Comparison of ENCODE assay signal across 17 cellular contexts in the genomic region with DNA sequence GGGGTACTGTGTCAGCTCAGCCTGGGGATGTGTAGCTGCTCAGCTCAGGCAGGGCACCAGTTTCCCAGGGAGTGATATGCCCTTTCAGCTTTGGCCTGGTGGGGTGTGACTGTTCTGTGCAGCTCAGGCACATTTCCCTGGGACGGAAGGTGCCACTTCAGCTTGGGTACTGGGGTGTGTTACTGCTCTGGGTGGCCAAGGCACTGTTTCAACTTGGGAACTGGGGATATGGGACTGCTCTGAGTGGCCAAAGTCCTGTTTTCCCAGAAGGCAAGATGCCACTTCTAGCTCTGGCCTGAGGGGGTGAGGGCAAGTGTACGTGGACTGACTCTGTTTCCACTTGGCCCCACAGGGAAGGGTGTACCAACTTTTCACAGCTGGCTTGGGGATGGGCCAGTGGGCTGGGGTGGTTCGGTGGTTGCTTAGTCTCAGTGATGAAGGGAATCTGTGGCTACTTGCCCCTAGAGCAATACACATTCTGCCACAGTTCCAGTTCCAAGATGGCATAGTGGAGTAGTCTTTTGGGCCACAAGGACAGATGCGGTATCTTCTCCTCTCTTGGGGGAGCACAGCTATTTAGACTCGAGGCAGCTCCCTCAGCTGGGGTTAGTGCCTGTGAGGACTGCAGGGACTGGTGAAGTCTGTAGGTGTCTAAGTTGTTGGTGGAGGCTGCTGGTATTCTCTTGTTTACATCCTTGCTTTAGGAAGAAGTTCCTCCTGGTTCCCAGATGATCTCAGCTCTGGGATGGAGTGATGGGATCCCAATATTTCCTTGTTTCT. TPM values are rescaled to one million over a fixed set of nuclear protein-coding genes. Genes with fewer than 3 reads are reported as not detected.
DNase-seq lines count a peak whose midpoint lies in the region; ATAC-seq, FAIRE-seq and TF ChIP-seq lines count a peak whose summit lies in the region.
"Had no signal": no experiment of that assay in that cellular context is flagged by ENCODE, and none has a peak within 500 bp of the region (broad histone marks: within the 10 kb centered on the region; RNA-seq: fewer than 3 reads in every experiment).

No MANE protein-coding gene starts in this region.

- DNase-seq in H1 (ENCODE audit: low read depth in 1 of 2, low spot score in 2 of 2) (no peak), neural crest cell (ENCODE audit: low read depth, low spot score) (no peak), COLO829 (ENCODE audit: low spot score) (no peak), NCI-H510A treated with DMSO at 0.1 percent for 48 hours (lab: John Stamatoyannopoulos, UW) (no peak)
- DNase-seq: activated CD4-positive, alpha-beta T cell treated with anti-CD3 and anti-CD28 coated beads, Interleukin-2, amount 10 ng/mL, durations not matched to agents 7 days and 5 days; activated T-cell treated with anti-CD3 and anti-CD28 coated beads, Interleukin-2, amount 50 U/mL, for 4 hours; anterior cingulate cortex; cortex of kidney; DMS79 treated with DMSO at 0.1 percent for 48 hours; hypothalamus; left lung; NCI-H2029 treated with DMSO at 0.1 percent for 48 hours; spleen had no signal

- no peak for FAIRE-seq in H1 (lab: Jason Lieb, UNC)

- H3K27me3 Mint-ChIP-seq in neural crest cell (ENCODE audit: low read depth): no peaks in the 10 kb centered on the region
- H3K27me3 Mint-ChIP-seq: activated CD4-positive, alpha-beta T cell treated with anti-CD3 and anti-CD28 coated beads, Interleukin-2, amount 10 ng/mL, durations not matched to agents 7 days and 5 days had no signal

- CTCF ChIA-PET in H1 (lab: Charles Lee; ENCODE audit: partially characterized antibody): interaction anchor here (0.8 to 2.0 kb wide), 5 partner anchors 10 to 86 kb away, joined by 3 to 11 read pairs (median 4); partner anchors contain the start of gene TPH2

- no peak overlapping the region for H2BK15ac ChIP-seq in H1 (ENCODE audit: low read length)

- H3K4me1 Mint-ChIP-seq in neural crest cell: no peaks in the 10 kb centered on the region

- no peak overlapping the region for H3K4ac ChIP-seq in H1 (replicated peaks; ENCODE audit: insufficient read length, low read depth, low read length)

- H3K27me3 ChIP-seq in BLaER1 treated with 17β-estradiol and CSF1 and Interleukin-3, amounts not matched to agents 10 nM and 100 nM: no peaks in the 10 kb centered on the region
- H3K27me3 ChIP-seq in HUES6 (ENCODE audit: control insufficient read depth, insufficient read depth, low read length) (no peaks in the 10 kb centered on the region), H1 (replicated peaks in 1 of 4; ENCODE audit: control insufficient read depth in 3 of 4, extremely low read depth in 1 of 4, insufficient read depth in 3 of 4, low read length in 3 of 4) (no peaks in the 10 kb centered on the region)
- H3K27me3 ChIP-seq: left lung, spleen had no signal

- TF ChIP-seq RAD21 in H1 (IDR thresholded peaks at IDR 0.05 in 1 of 2, conservative IDR thresholded peaks at IDR 0.05 in 1 of 2; ENCODE audit: low read depth in 2 of 2, low read length in 2 of 2): no peak

- no peak overlapping the region for H3K4me3 ChIP-seq in BLaER1 treated with 17β-estradiol and CSF1 and Interleukin-3, amounts not matched to agents 10 nM and 100 nM
- H3K4me3 ChIP-seq in HUES6 (ENCODE audit: low read depth, low read length) (no peak overlapping the region), H1 (ENCODE audit: extremely low read depth in 1 of 4, insufficient read depth in 2 of 4, low read depth in 3 of 4, low read length in 4 of 4) (no peak overlapping the region)
- H3K4me3 ChIP-seq: left lung, spleen had no signal

- H3K9me3 ChIP-seq in BLaER1 treated with 17β-estradiol and CSF1 and Interleukin-3, amounts not matched to agents 10 nM and 100 nM (replicated peaks in 1 of 11): peaks cover 27 to 33% (median 32%) of the 10 kb centered on the region in 11 experiments
- H3K9me3 ChIP-seq in HUES6 (ENCODE audit: control insufficient read depth, insufficient read depth, low read depth, low read length) (peaks cover 11% of the 10 kb centered on the region; the same call in 1 of the 2 replicates), H1 (ENCODE audit: insufficient read depth in 2 of 2, low read depth in 1 of 2, low read length in 1 of 2) (no peaks in the 10 kb centered on the region)

- H3K79me2 ChIP-seq in H1 (ENCODE audit: control insufficient read depth in 1 of 2, insufficient read depth in 2 of 2, low read length in 2 of 2): peaks cover 5 to 84% of the 10 kb centered on the region in 2 experiments; a peak in 3 of 4 replicates

- H4K91ac ChIP-seq in H1 (replicated peaks; ENCODE audit: insufficient read length, low read length): no peak overlapping the region

- ATAC-seq in HG02642 (IDR thresholded peaks at IDR 0.05; ENCODE audit: poor library complexity, unreplicated experiment) (no peak), GM18505 (IDR thresholded peaks at IDR 0.05; ENCODE audit: unreplicated experiment) (no peak)

- H3K23me2 ChIP-seq in H1 (ENCODE audit: low read depth, low read length): no peaks in the 10 kb centered on the region

- no peak overlapping the region for H3K4me3 Mint-ChIP-seq in neural crest cell
- H3K4me3 Mint-ChIP-seq: activated CD4-positive, alpha-beta T cell treated with anti-CD3 and anti-CD28 coated beads, Interleukin-2, amount 10 ng/mL, durations not matched to agents 7 days and 5 days; activated T-cell treated with anti-CD3 and anti-CD28 coated beads, Interleukin-2, amount 50 U/mL, for 4 hours had no signal

- H4K20me1 ChIP-seq in BLaER1 treated with 17β-estradiol and CSF1 and Interleukin-3, amounts not matched to agents 10 nM and 100 nM: peaks cover 15 to 85% (median 55%) of the 10 kb centered on the region in 11 experiments; a peak in 20 of 22 replicates
- peaks cover 4 to 7% of the 10 kb centered on the region in 2 experiments for H4K20me1 ChIP-seq in H1 (replicated peaks in 1 of 2; ENCODE audit: control insufficient read depth in 1 of 2, insufficient read depth in 2 of 2, low read length in 2 of 2)

- H4K5ac ChIP-seq in H1 (ENCODE audit: insufficient read length, low read depth, low read length): no peak overlapping the region

- H3K4me2 ChIP-seq in BLaER1 treated with 17β-estradiol and CSF1 and Interleukin-3, amounts not matched to agents 10 nM and 100 nM: peak overlapping the region; percentile 10 to 69 (median 58); a peak in 18 of 22 replicates
- no peak overlapping the region for H3K4me2 ChIP-seq in H1 (ENCODE audit: insufficient read depth in 1 of 2, low read depth in 2 of 2, low read length in 2 of 2)

- TF ChIP-seq CTCF in H1 (IDR thresholded peaks at IDR 0.05; ENCODE audit: control extremely low read depth in 1 of 3, insufficient read depth in 1 of 3, low read depth in 1 of 3, low read length in 3 of 3): no peak
- no peak for TF ChIP-seq CTCF in neural crest cell (conservative IDR thresholded peaks at IDR 0.05)

- H3K56ac ChIP-seq in H1 (replicated peaks; ENCODE audit: insufficient read length, low read depth, low read length): no peak overlapping the region

- no peak overlapping the region for H2BK5ac ChIP-seq in H1 (ENCODE audit: low read depth, low read length)

- peaks cover 14 to 37% (median 17%) of the 10 kb centered on the region in 10 experiments for H3K4me1 ChIP-seq in BLaER1 treated with 17β-estradiol and CSF1 and Interleukin-3, amounts not matched to agents 10 nM and 100 nM
- 0 out of 2 replicates have a peak, but pooled peaks cover 3% of the 10 kb centered on the region for H3K4me1 ChIP-seq in HUES6 (ENCODE audit: control insufficient read depth, insufficient read depth, low read length)
- H3K4me1 ChIP-seq in H1 (replicated peaks in 1 of 4; ENCODE audit: control insufficient read depth in 3 of 4, insufficient read depth in 4 of 4, low read length in 3 of 4): no peaks in the 10 kb centered on the region; a peak in 1 of 7 replicates

- H2BK120ac ChIP-seq in H1 (replicated peaks; ENCODE audit: low read depth, low read length): no peak overlapping the region

- POLR2A ChIA-PET in H1 (lab: Charles Lee; ENCODE audit: partially characterized antibody): no interaction called here

- H3K9me3 Mint-ChIP-seq in neural crest cell: peaks cover 10% of the 10 kb centered on the region

- no peak for TF ChIP-seq EP300 in H1 (IDR thresholded peaks at IDR 0.05; ENCODE audit: borderline replicate concordance in 1 of 2, low read depth in 2 of 2, low read length in 2 of 2)

- no peak overlapping the region for H3K18ac ChIP-seq in H1 (ENCODE audit: extremely low read depth, low read length)

- no peak overlapping the region for H2AFZ ChIP-seq in H1 (ENCODE audit: low read length)

- H3K9ac ChIP-seq in BLaER1 treated with 17β-estradiol and CSF1 and Interleukin-3, amounts not matched to agents 10 nM and 100 nM: no peak overlapping the region
- H3K9ac ChIP-seq in HUES6 (ENCODE audit: low read length): peak overlapping the region; percentile 24
- no peak overlapping the region for H3K9ac ChIP-seq in H1 (replicated peaks in 1 of 4; ENCODE audit: extremely low read depth in 1 of 4, low read depth in 3 of 4, low read length in 3 of 4)

- H2AK5ac ChIP-seq in H1 (ENCODE audit: low read depth, low read length): no peak overlapping the region

- TF ChIP-seq POLR2A in H1 (IDR thresholded peaks at IDR 0.05; ENCODE audit: control extremely low read depth in 1 of 2, low read depth in 2 of 2, low read length in 2 of 2) (no peak), GM18505 (IDR thresholded peaks at IDR 0.05; ENCODE audit: borderline replicate concordance, extremely low read depth, insufficient read depth, insufficient read length) (no peak)

- peaks cover 21 to 35% (median 29%) of the 10 kb centered on the region in 11 experiments for H3K36me3 ChIP-seq in BLaER1 treated with 17β-estradiol and CSF1 and Interleukin-3, amounts not matched to agents 10 nM and 100 nM
- H3K36me3 ChIP-seq in HUES6 (ENCODE audit: control insufficient read depth, insufficient read depth, low read length) (no peaks in the 10 kb centered on the region), H1 (ENCODE audit: control insufficient read depth in 2 of 4, insufficient read depth in 4 of 4, low read length in 3 of 4) (no peaks in the 10 kb centered on the region)

- H2BK20ac ChIP-seq in H1 (ENCODE audit: low read length): no peak overlapping the region

- peaks cover 24% of the 10 kb centered on the region for H3K36me3 Mint-ChIP-seq in neural crest cell (ENCODE audit: low read depth)

- peak overlapping the region; percentile 67 for H3K27ac Mint-ChIP-seq in neural crest cell (ENCODE audit: unreplicated experiment)
- H3K27ac Mint-ChIP-seq: activated CD4-positive, alpha-beta T cell treated with anti-CD3 and anti-CD28 coated beads, Interleukin-2, amount 10 ng/mL, durations not matched to agents 7 days and 5 days had no signal

- H3K23ac ChIP-seq in H1 (ENCODE audit: insufficient read length): no peak overlapping the region

- peak overlapping the region; percentile 39; the same call in 1 of the 2 replicates for H2BK12ac ChIP-seq in H1 (ENCODE audit: low read depth, low read length)

- WGBS in H1 (ENCODE audit: extremely low coverage in 1 of 2, insufficient coverage in 1 of 2, insufficient read length in 1 of 2, insufficient replicate concordance in 2 of 2, low coverage in 1 of 2, low lambda C conversion rate in 2 of 2, missing lambda C conversion rate in 1 of 2), 2 experiments: 83% methylated on average over 5 of the region's 5 CpGs; no CpG with 5 or more reads in 1 of the 2 experiments

- peaks cover 16% of the 10 kb centered on the region for H3K79me1 ChIP-seq in H1 (ENCODE audit: low read depth, low read length)

- no peak overlapping the region for H3K14ac ChIP-seq in H1 (ENCODE audit: insufficient read length)

- peak overlapping the region; percentile 62; the same call in 1 of the 2 replicates for H4K8ac ChIP-seq in H1 (ENCODE audit: extremely low read depth, insufficient read depth, low read length)

- peak overlapping the region in 3 of 11 experiments; percentile 8 to 32 (median 11); a peak in 2 of 22 replicates for H3K27ac ChIP-seq in BLaER1 treated with 17β-estradiol and CSF1 and Interleukin-3, amounts not matched to agents 10 nM and 100 nM
- no peak overlapping the region for H3K27ac ChIP-seq in HUES6 (ENCODE audit: low read depth, low read length)
- no peak overlapping the region for H3K27ac ChIP-seq in H1 (ENCODE audit: low read depth, low read length)
- H3K27ac ChIP-seq: left lung, spleen had no signal

RNA-seq across cellular contexts. Expression of gene TBC1D15, which starts 26.4 kb away (rescaled TPM):
- total RNA-seq in H1 (2021; fragmentation: NEBNext Ultra II Directional; extraction: Animal tissue kit (Norgen Biotek cat#: 25700)): 45.1 and 46.1 TPM in 2 replicates
- polyA plus RNA-seq in H1 (2011; rRNA removed): 6.9 and 13.5 TPM in 2 replicates
- 20.0 TPM for polyA plus RNA-seq in H1 (2011; cell fraction: cytosol; rRNA removed)
- 9.0 TPM for polyA plus RNA-seq in H1 (2011; cell fraction: nucleus; rRNA removed)
- 18.4 to 35.1 TPM (median 22.2 TPM) in 4 replicates for polyA plus RNA-seq in H1 (2012, experiment 1 of 2)
- polyA plus RNA-seq in H1 (2012, experiment 2 of 2): 2.2 TPM
- polyA plus RNA-seq in H1 (2013, experiment 1 of 2): 25.2 TPM
- polyA plus RNA-seq in H1 (2013, experiment 2 of 2): 24.4 TPM
- 22.5 and 31.4 TPM in 2 replicates for polyA minus RNA-seq in H1 (2011; rRNA and poly(A)+ RNA removed)
- 14.2 TPM for polyA minus RNA-seq in H1 (2011; cell fraction: cytosol; rRNA and poly(A)+ RNA removed)
- 35.1 TPM for polyA minus RNA-seq in H1 (2011; cell fraction: nucleus; rRNA and poly(A)+ RNA removed)
- total RNA-seq in neural crest cell: 21.9 and 23.4 TPM in 2 replicates

Comparison
In these comparisons a context has a peak if more than half of its experiments do, and no peak if none do; other contexts are left out.
1. H3K4me2 ChIP-seq: peak in BLaER1 treated with 17β-estradiol and CSF1 and Interleukin-3, amounts not matched to agents 10 nM and 100 nM (11 of 11); none in H1 (0 of 2).